21 cellular contexts compared by ENCODE assay signal in genomic region chr1:232473900-232474299, GRCh38.
DNase-seq lines count a peak whose midpoint lies in the region; ATAC-seq and TF ChIP-seq lines count a peak whose summit lies in the region.
"Had no signal": no experiment of that assay in that cellular context is flagged by ENCODE, and none has a peak within 500 bp of the region (broad histone marks: within the 10 kb centered on the region; RNA-seq: fewer than 3 reads in every experiment).

No MANE protein-coding gene starts in this region.

- TF ChIP-seq POLR2A in transverse colon (IDR thresholded peaks at IDR 0.05) = no peak

- no peaks in the 10 kb centered on the region for H4K20me1 ChIP-seq in GM23248 (ENCODE audit: insufficient read depth)
- H4K20me1 ChIP-seq in hepatocyte (ENCODE audit: insufficient read depth, poor library complexity, severe bottlenecking) = no peaks in the 10 kb centered on the region

- H3K27ac Mint-ChIP-seq in progenitor cell of endocrine pancreas = peak overlapping the region; percentile 31
- H3K27ac Mint-ChIP-seq: IgD-negative memory B cell had no signal

- H3K4me3 Mint-ChIP-seq in progenitor cell of endocrine pancreas (ENCODE audit: low read depth) = no peak overlapping the region
- H3K4me3 Mint-ChIP-seq: IgD-negative memory B cell had no signal

- H3F3A ChIP-seq in GM23248 (ENCODE audit: insufficient read depth) = peaks cover 48% of the 10 kb centered on the region

- TF ChIP-seq CTCF in hepatocyte (IDR thresholded peaks at IDR 0.05; ENCODE audit: poor library complexity) (no peak), progenitor cell of endocrine pancreas (IDR thresholded peaks at IDR 0.05; ENCODE audit: unreplicated experiment) (no peak), transverse colon (IDR thresholded peaks at IDR 0.05) (no peak)

- in situ Hi-C loops in GM23248 (cut with MboI) (no loop called here), transverse colon (cut with MboI; ENCODE audit: low pct_ligation_motif_present in 1 of 4, low pct_unique_long_range_greater_than_20kb in 1 of 4, low sequenced_read_pairs in 3 of 4) (no loop called here)

- H3K4me3 ChIP-seq in GM23248 (no peak overlapping the region), SJSA1 (no peak overlapping the region), hepatocyte (no peak overlapping the region), transverse colon (no peak overlapping the region)

- peaks cover 40% of the 10 kb centered on the region for H3K4me1 ChIP-seq in GM23248 (ENCODE audit: insufficient read depth)
- peaks cover 32% of the 10 kb centered on the region for H3K4me1 ChIP-seq in SJSA1 (replicated peaks)
- H3K4me1 ChIP-seq in hepatocyte (ENCODE audit: insufficient read depth) = peaks cover 22% of the 10 kb centered on the region
- H3K4me1 ChIP-seq in transverse colon = peaks cover 0 to 4% (median 0%) of the 10 kb centered on the region in 4 donors

- H3K27me3 ChIP-seq in GM23248 (replicated peaks; ENCODE audit: insufficient read depth) (no peaks in the 10 kb centered on the region), SJSA1 (replicated peaks) (no peaks in the 10 kb centered on the region), hepatocyte (no peaks in the 10 kb centered on the region), transverse colon (no peaks in the 10 kb centered on the region)

- 0 out of 2 replicates have a peak overlapping the region, but pooled peaks have one; percentile 59 for H3K27ac ChIP-seq in GM23248
- peak overlapping the region; percentile 82 for H3K27ac ChIP-seq in SJSA1
- peak overlapping the region; percentile 18 for H3K27ac ChIP-seq in hepatocyte
- no peak overlapping the region for H3K27ac ChIP-seq in transverse colon
- H3K27ac ChIP-seq: KMS-11 had no signal

- peak overlapping the region; percentile 43 for H3K4me2 ChIP-seq in GM23248 (ENCODE audit: unreplicated experiment)
- H3K4me2 ChIP-seq in hepatocyte = no peak overlapping the region
- H3K4me2 ChIP-seq: KMS-11 had no signal

- ATAC-seq in GM18873 (IDR thresholded peaks at IDR 0.05; ENCODE audit: low FRiP score, unreplicated experiment) = no peak

- no peaks in the 10 kb centered on the region for H3K4me1 Mint-ChIP-seq in progenitor cell of endocrine pancreas (ENCODE audit: low read depth)

- H3K9me2 ChIP-seq in GM23248 (ENCODE audit: insufficient read depth) = no peaks in the 10 kb centered on the region
- no peaks in the 10 kb centered on the region for H3K9me2 ChIP-seq in hepatocyte (replicated peaks; ENCODE audit: insufficient read depth)

- H3K9me3 ChIP-seq in GM23248 (ENCODE audit: low read depth) (no peaks in the 10 kb centered on the region), SJSA1 (replicated peaks) (no peaks in the 10 kb centered on the region), hepatocyte (ENCODE audit: low read depth) (no peaks in the 10 kb centered on the region), transverse colon (no peaks in the 10 kb centered on the region)

- H3K36me3 Mint-ChIP-seq in progenitor cell of endocrine pancreas (ENCODE audit: insufficient read depth) = peaks cover 20% of the 10 kb centered on the region

- no peak for TF ChIP-seq EP300 in transverse colon (IDR thresholded peaks at IDR 0.05; ENCODE audit: low read depth)

- no peak overlapping the region for H2AFZ ChIP-seq in GM23248
- no peak overlapping the region for H2AFZ ChIP-seq in hepatocyte

- WGBS in GM23248 (ENCODE audit: low coverage in 1 of 2, low lambda C conversion rate in 2 of 2, missing lambda C conversion rate in 2 of 2), 2 experiments = 95 to 96% methylated on average over 4 of the region's 4 CpGs
- 84% methylated on average over 4 of the region's 4 CpGs for WGBS in hepatocyte (ENCODE audit: low lambda C conversion rate, missing lambda C conversion rate)
- WGBS in transverse colon (ENCODE audit: low coverage in 1 of 2), 2 donors = 88 to 97% methylated on average over 4 of the region's 4 CpGs

- H3K9me3 Mint-ChIP-seq in progenitor cell of endocrine pancreas (ENCODE audit: low read depth) = no peaks in the 10 kb centered on the region

- intact Hi-C loops in transverse colon (cut with DNase I; ENCODE audit: low total_unique reads) = no loop called here

- H3K27me3 Mint-ChIP-seq in progenitor cell of endocrine pancreas = no peaks in the 10 kb centered on the region
- H3K27me3 Mint-ChIP-seq: IgD-negative memory B cell had no signal

- H3K9ac ChIP-seq in GM23248 = no peak overlapping the region
- H3K9ac ChIP-seq: KMS-11 had no signal

- H3K36me3 ChIP-seq in GM23248 (ENCODE audit: low read depth) (no peaks in the 10 kb centered on the region), SJSA1 (no peaks in the 10 kb centered on the region), hepatocyte (replicated peaks; ENCODE audit: insufficient read depth, low read depth) (no peaks in the 10 kb centered on the region), transverse colon (peaks cover 0 to 7% (median 0%) of the 10 kb centered on the region in 4 donors)

- H3K79me2 ChIP-seq in GM23248 (ENCODE audit: insufficient read depth) (no peaks in the 10 kb centered on the region), hepatocyte (no peaks in the 10 kb centered on the region)

- DNase-seq in GM23248 (no peak), SJSA1 (ENCODE audit: low read depth in 1 of 2, low spot score in 2 of 2) (no peak), hepatocyte (ENCODE audit: low spot score) (no peak), progenitor cell of endocrine pancreas (ENCODE audit: low spot score, unreplicated experiment) (no peak), germinal center (ENCODE audit: low spot score) (no peak), transverse colon (no peak)
- DNase-seq: 8988T, Calu3, DMS79 treated with DMSO at 0.1 percent for 48 hours, GF-D8, MM.1S, NCI-H1048, NCI-H1417, NCI-H1694 treated with DMSO at 0.1 percent for 48 hours, NCI-H2081, NCI-H2227 treated with DMSO at 0.1 percent for 48 hours, NCI-H526 treated with DMSO at 0.1 percent for 48 hours, Right ventricle myocardium superior had no signal

Comparison
In these comparisons a context has a peak if more than half of its experiments do, and no peak if none do; other contexts are left out.
1. H3K27ac ChIP-seq: peak in GM23248 (single experiment), SJSA1 (single experiment) and hepatocyte (single experiment); none in transverse colon (0 of 4).